ENCODE assay signal across 28 cellular contexts in the genomic region with DNA sequence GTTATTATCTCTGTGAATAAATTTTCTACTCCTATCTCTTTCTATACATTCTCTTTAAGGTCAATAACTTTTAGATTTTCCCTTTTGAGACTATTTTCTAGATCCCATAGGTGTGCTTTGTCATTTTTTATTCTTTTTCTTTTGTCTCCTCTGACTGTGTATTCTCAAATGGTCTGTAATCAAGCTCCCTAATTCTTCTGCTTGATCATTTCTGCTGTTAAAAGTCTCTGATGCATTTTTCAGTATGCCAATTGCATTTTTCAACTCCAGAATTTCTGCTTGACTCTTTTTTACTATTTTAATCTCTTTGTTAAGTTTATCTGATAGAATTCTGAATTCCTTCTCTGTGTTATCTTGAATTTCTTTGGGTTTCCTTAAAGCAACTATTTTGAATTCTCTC.
"Had no signal": no experiment of that assay in that cellular context is flagged by ENCODE, and none has a peak within 500 bp of the region (broad histone marks: within the 10 kb centered on the region; RNA-seq: fewer than 3 reads in every experiment).

No MANE protein-coding gene starts in this region.

- H3K4me3 ChIP-seq: neural progenitor cell, ovary, psoas muscle, skin epidermis, smooth muscle cell, spleen, suprapubic skin, testis, tibial artery, transverse colon, upper lobe of right lung, uterus had no signal

- H3K27ac ChIP-seq: neural progenitor cell, ovary, parathyroid adenoma, psoas muscle, skin epidermis, spleen, suprapubic skin, testis, tibial artery, transverse colon, upper lobe of right lung, uterus had no signal

- H2AFZ ChIP-seq: neural progenitor cell, parathyroid adenoma had no signal

- H3K27me3 ChIP-seq: neural progenitor cell, ovary, spleen, suprapubic skin, testis, tibial artery, transverse colon, upper lobe of right lung, uterus had no signal

- H3K79me2 ChIP-seq: parathyroid adenoma had no signal

- H3K9ac ChIP-seq: neural progenitor cell, parathyroid adenoma had no signal

- H3K4me2 ChIP-seq: neural progenitor cell, smooth muscle cell had no signal

- H3K4me1 ChIP-seq: neural progenitor cell, parathyroid adenoma, psoas muscle, spleen, suprapubic skin, testis, tibial artery, transverse colon, upper lobe of right lung, uterus had no signal

- H3K36me3 ChIP-seq: neural progenitor cell, ovary, spleen, suprapubic skin, tibial artery, transverse colon, upper lobe of right lung, uterus had no signal

- H3K9me3 ChIP-seq: ovary, testis, upper lobe of right lung, uterus had no signal

- ATAC-seq: natural killer cell; psoas muscle; right cardiac atrium; sciatic nerve; stimulated activated memory B cell treated with anti-CD40 and anti-IgM and Interleukin-4, amounts not matched to agents 10 μg/mL and 1 μg/mL and 100 μg/mL, for 72 hours; stimulated activated naive CD8-positive, alpha-beta T cell treated with anti-CD3 and anti-CD28 coated beads, Interleukin-15, amount 100 ng/mL, for 72 hours; stimulated activated naive CD8-positive, alpha-beta T cell treated with anti-CD3 and anti-CD28 coated beads, Interleukin-15, Interleukin-2, amounts not matched to agents 100 U/mL and 50 U/mL, for 24 hours; upper lobe of right lung had no signal

- DNase-seq: natural killer cell; occipital lobe; ovary; posterior cingulate gyrus; psoas muscle; right cardiac atrium; spleen; stimulated activated CD4-positive, alpha-beta T cell treated with anti-CD3 and anti-CD28 coated beads, Interleukin-12 subunit alpha, Interleukin-12 subunit beta, amount 100 ng/mL, for 4 hours; stimulated activated CD4-positive, alpha-beta T cell treated with anti-CD3 and anti-CD28 coated beads, Interleukin-1b, Interleukin-23, amount 100 ng/mL, for 48 hours; stimulated activated CD4-positive, alpha-beta T cell treated with anti-CD3 and anti-CD28 coated beads, Interleukin-4, amount 100 ng/mL, for 1 hour; stimulated activated CD4-positive, alpha-beta T cell treated with anti-CD3 and anti-CD28 coated beads, Interleukin-4, amount 100 ng/mL, for 4 hours; stimulated activated CD8-positive, alpha-beta memory T cell treated with anti-CD3 and anti-CD28 coated beads, Interleukin-4, amount 100 ng/mL, for 48 hours; stimulated activated naive CD4-positive, alpha-beta T cell; stimulated activated naive CD8-positive, alpha-beta T cell treated with anti-CD3 and anti-CD28 coated beads, Interleukin-15, amount 100 ng/mL, for 72 hours; stimulated activated naive CD8-positive, alpha-beta T cell treated with anti-CD3 and anti-CD28 coated beads, Interleukin-15, Interleukin-2, amounts not matched to agents 100 U/mL and 50 U/mL, for 24 hours; substantia nigra; testis; tibial artery; transverse colon; upper lobe of right lung; uterus had no signal
